8 cellular contexts compared by ENCODE assay signal in the genomic region with DNA sequence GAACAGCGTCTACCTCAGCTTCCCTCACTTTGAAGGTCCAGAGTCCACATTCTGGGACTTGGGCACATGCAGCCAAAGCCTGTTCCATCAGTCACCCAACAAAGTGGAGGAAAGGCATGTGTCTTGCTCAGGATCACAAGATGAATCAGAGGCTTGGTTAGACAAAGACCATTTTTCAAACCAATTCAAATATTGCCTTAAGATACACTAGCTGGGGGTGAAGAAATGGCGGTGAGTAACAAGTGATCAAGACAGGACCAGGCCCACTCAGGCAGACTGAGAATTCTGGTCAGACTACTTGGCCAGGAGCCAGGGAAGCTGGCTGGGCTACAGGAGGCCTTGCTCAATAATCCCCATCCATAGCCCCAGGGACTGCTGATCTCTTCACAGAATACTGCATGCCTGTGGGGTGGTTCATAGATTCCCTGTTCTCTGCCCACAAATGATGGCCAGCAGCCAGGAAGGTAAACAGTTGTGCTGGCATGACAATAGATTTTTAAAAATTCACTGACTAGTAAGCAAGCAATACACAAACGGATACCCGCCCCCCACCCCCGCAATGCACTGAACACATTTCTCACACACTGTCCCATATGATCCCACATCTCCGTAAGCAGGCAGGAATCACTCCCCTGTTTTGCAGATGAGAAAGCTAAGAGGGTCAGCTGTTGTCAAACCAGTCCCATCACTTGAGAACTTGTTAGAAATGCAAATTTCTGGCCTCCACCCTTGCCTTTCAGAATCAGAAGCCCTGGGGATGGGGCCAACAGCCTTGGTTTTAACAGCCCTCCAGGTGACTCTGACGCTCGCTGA. TPM values are rescaled to one million over a fixed set of nuclear protein-coding genes. Genes with fewer than 3 reads are reported as not detected.
A peak's percentile ranks its signal among the peaks of the same experiment; 100 is the strongest.
DNase-seq lines count a peak whose midpoint lies in the region; ATAC-seq and TF ChIP-seq lines count a peak whose summit lies in the region.

No MANE protein-coding gene starts in this region.

- CTCF ChIA-PET in MCF 10A (lab: Yijun Ruan, JAX) = interaction anchor here (0.5 to 2.0 kb wide), 8 partner anchors 11 to 325 kb away, joined by 3 to 8 read pairs (median 4); no protein-coding TSS in a partner anchor
- CTCF ChIA-PET in CD8-positive, alpha-beta memory T cell (lab: Charles Lee) = no interaction called here

- TF ChIP-seq CTCF in MCF 10A (IDR thresholded peaks at IDR 0.05; ENCODE audit: unreplicated experiment) = no peak

- POLR2A ChIA-PET in MCF 10A (lab: Yijun Ruan, JAX) = interaction anchor here (0.6 to 6.3 kb wide), 28 partner anchors 10 to 1562 kb away, joined by 3 to 66 read pairs (median 6); a partner anchor contains a TSS
- POLR2A ChIA-PET in CD8-positive, alpha-beta memory T cell (lab: Charles Lee) = no interaction called here

- no peak overlapping the region for H3K27ac ChIP-seq in CD8-positive, alpha-beta memory T cell (ENCODE audit: low read depth, low read length)

- no peaks in the 10 kb centered on the region for H3K27me3 Mint-ChIP-seq in MCF 10A (ENCODE audit: insufficient read depth, unreplicated experiment)
- H3K27me3 Mint-ChIP-seq in CD8-positive, alpha-beta memory T cell = no peaks in the 10 kb centered on the region

- H3K4me1 ChIP-seq in CD8-positive, alpha-beta memory T cell (ENCODE audit: insufficient read depth, low read length) = no peaks in the 10 kb centered on the region

- peak overlapping the region; percentile 82 for H3K27ac Mint-ChIP-seq in MCF 10A (ENCODE audit: low read depth, unreplicated experiment)
- H3K27ac Mint-ChIP-seq in CD8-positive, alpha-beta memory T cell = peak overlapping the region in 2 of 8 donors; percentile 4

- DNase-seq in DMS79 (lab: John Stamatoyannopoulos, UW) = peak; percentile 91
- peak; percentile 73 for DNase-seq in NCI-H2107 (lab: John Stamatoyannopoulos, UW)
- DNase-seq in MCF 10A (ENCODE audit: unreplicated experiment) = peak; percentile 100
- DNase-seq in kidney glomerular epithelial cell (lab: John Stamatoyannopoulos, UW) = peak; percentile 99
- no peak for DNase-seq in GDM1 (lab: John Stamatoyannopoulos, UW)
- DNase-seq in CD8-positive, alpha-beta memory T cell = no peak
- DNase-seq in activated T-cell treated with anti-CD3 and anti-CD28 coated beads, Interleukin-2, amount 50 U/mL, for 1 hour = no peak

- no peaks in the 10 kb centered on the region for H3K9me3 Mint-ChIP-seq in MCF 10A (ENCODE audit: unreplicated experiment)
- H3K9me3 Mint-ChIP-seq in CD8-positive, alpha-beta memory T cell = no peaks in the 10 kb centered on the region

- no peak for ATAC-seq in GM21423 (IDR thresholded peaks at IDR 0.05; ENCODE audit: unreplicated experiment)

- no peaks in the 10 kb centered on the region for H3K9me3 ChIP-seq in CD8-positive, alpha-beta memory T cell (ENCODE audit: low read length)

- no peaks in the 10 kb centered on the region for H3K27me3 ChIP-seq in CD8-positive, alpha-beta memory T cell (ENCODE audit: insufficient read depth, low read length, poor library complexity, severe bottlenecking)

- H3K4me3 ChIP-seq in CD8-positive, alpha-beta memory T cell (ENCODE audit: low read length) = no peak overlapping the region

- no TSS peak for BruUV-seq in MCF 10A (replicated peaks; lab: Mats Ljungman, UMichigan)

- H3K36me3 ChIP-seq in CD8-positive, alpha-beta memory T cell (ENCODE audit: insufficient read depth, low read length) = no peaks in the 10 kb centered on the region

- H3K4me1 Mint-ChIP-seq in MCF 10A (ENCODE audit: insufficient read depth, unreplicated experiment) = peaks cover 61% of the 10 kb centered on the region
- H3K4me1 Mint-ChIP-seq in CD8-positive, alpha-beta memory T cell = peaks cover 5 to 20% (median 17%) of the 10 kb centered on the region in 3 donors

- H3K36me3 Mint-ChIP-seq in MCF 10A (ENCODE audit: insufficient read depth, unreplicated experiment) = peaks cover 26% of the 10 kb centered on the region
- peaks cover 4 to 47% (median 11%) of the 10 kb centered on the region in 3 donors for H3K36me3 Mint-ChIP-seq in CD8-positive, alpha-beta memory T cell

- no peak overlapping the region for H3K4me3 Mint-ChIP-seq in MCF 10A (ENCODE audit: unreplicated experiment)
- no peak overlapping the region for H3K4me3 Mint-ChIP-seq in CD8-positive, alpha-beta memory T cell

- intact Hi-C loops in MCF 10A (cut with micrococcal nuclease) = loop anchor here (5.0 to 10.0 kb wide), 2 partner anchors 111 to 233 kb away; no protein-coding TSS in a partner anchor

RNA-seq across cellular contexts. Expression of a gene that starts 27.2 kb away (rescaled TPM):
- total RNA-seq in MCF 10A (2022) = 70.5 and 83.4 TPM in 2 replicates
- total RNA-seq in CD8-positive, alpha-beta memory T cell = 10 to 100 TPM; 53.8 to 59.9 TPM
- polyA plus RNA-seq in CD8-positive, alpha-beta memory T cell = 36.1 TPM

Comparison
In these comparisons a context has a peak if more than half of its experiments do, and no peak if none do; other contexts are left out.
1. DNase-seq: peak in DMS79 (single experiment), NCI-H2107 (single experiment), MCF 10A (single experiment) and kidney glomerular epithelial cell (single experiment); none in GDM1 (single experiment), CD8-positive, alpha-beta memory T cell (0 of 5) and activated T-cell treated with anti-CD3 and anti-CD28 coated beads, Interleukin-2, amount 50 U/mL, for 1 hour (single experiment).